11 cellular contexts compared by ENCODE assay signal in genomic region chr12:120253313-120253712, GRCh38. TPM values are rescaled to one million over a fixed set of nuclear protein-coding genes. Genes with fewer than 3 reads are reported as not detected.
A peak's percentile ranks its signal among the peaks of the same experiment; 100 is the strongest.
DNase-seq lines count a peak whose midpoint lies in the region; ATAC-seq, FAIRE-seq and TF ChIP-seq lines count a peak whose summit lies in the region.
"Not testable (repeated sequence)": the region's sequence is repeated elsewhere in the genome, so short reads cannot be mapped to it uniquely, and the experiment has no call there.
"Had no signal": no experiment of that assay in that cellular context is flagged by ENCODE, and none has a peak within 500 bp of the region (broad histone marks: within the 10 kb centered on the region; RNA-seq: fewer than 3 reads in every experiment).

No MANE protein-coding gene starts in this region.

- H3K27me3 ChIP-seq in endothelial cell of umbilical vein (ENCODE audit: control insufficient read depth in 2 of 2, insufficient read depth in 2 of 2, low read length in 2 of 2): not testable (repeated sequence)

- TF ChIP-seq POLR2A in endothelial cell of umbilical vein (IDR thresholded peaks at IDR 0.05; ENCODE audit: low read depth, low read length): not testable (repeated sequence)

- not testable (repeated sequence) for H2AFZ ChIP-seq in endothelial cell of umbilical vein (ENCODE audit: low read depth, low read length)

- intact Hi-C loops in CD14-positive monocyte (cut with micrococcal nuclease); activated CD8-positive, alpha-beta T cell treated with anti-CD3 and anti-CD28 coated beads for 36 hours (cut with micrococcal nuclease); endothelial cell of umbilical vein (cut with micrococcal nuclease); mucosa of descending colon (cut with DNase I, micrococcal nuclease): not testable (repeated sequence)

- not testable (repeated sequence) for H3K9me3 Mint-ChIP-seq in CD14-positive monocyte; activated CD8-positive, alpha-beta T cell treated with anti-CD3 and anti-CD28 coated beads for 36 hours; activated naive CD4-positive, alpha-beta T cell treated with anti-CD3 and anti-CD28 coated beads, Interleukin-2, amount 50 U/mL, for 72 hours

- H3K79me2 ChIP-seq in endothelial cell of umbilical vein (ENCODE audit: control insufficient read depth, insufficient read depth, low read length): peaks cover 87% of the 10 kb centered on the region

- peak overlapping the region; percentile 60 to 82 for H3K4me3 Mint-ChIP-seq in CD14-positive monocyte
- peak overlapping the region; percentile 54 for H3K4me3 Mint-ChIP-seq in activated CD8-positive, alpha-beta T cell treated with anti-CD3 and anti-CD28 coated beads for 36 hours

- peaks cover 40 to 56% of the 10 kb centered on the region in 2 donors for H3K36me3 Mint-ChIP-seq in CD14-positive monocyte
- H3K36me3 Mint-ChIP-seq in activated CD8-positive, alpha-beta T cell treated with anti-CD3 and anti-CD28 coated beads for 36 hours (ENCODE audit: low read depth): peaks cover 11% of the 10 kb centered on the region
- H3K36me3 Mint-ChIP-seq in activated naive CD4-positive, alpha-beta T cell treated with anti-CD3 and anti-CD28 coated beads, Interleukin-2, amount 50 U/mL, for 72 hours: peaks cover 0 to 13% of the 10 kb centered on the region in 2 donors

- H3K9me1 ChIP-seq in endothelial cell of umbilical vein (replicated peaks; ENCODE audit: control insufficient read depth, extremely low read depth, insufficient read depth, low read length): not testable (repeated sequence)

- not testable (repeated sequence) for H3K9me3 ChIP-seq in endothelial cell of umbilical vein (replicated peaks; ENCODE audit: control insufficient read depth, insufficient read depth, low read length); mucosa of descending colon

- peak overlapping the region; percentile 89 to 97 (median 95) for H3K27ac Mint-ChIP-seq in CD14-positive monocyte
- peak overlapping the region; percentile 94 for H3K27ac Mint-ChIP-seq in activated CD8-positive, alpha-beta T cell treated with anti-CD3 and anti-CD28 coated beads for 36 hours
- peak overlapping the region in 1 of 2 donors; percentile 65 for H3K27ac Mint-ChIP-seq in activated naive CD4-positive, alpha-beta T cell treated with anti-CD3 and anti-CD28 coated beads, Interleukin-2, amount 50 U/mL, for 72 hours

- dilution Hi-C loops in endothelial cell of umbilical vein (cut with MboI; ENCODE audit: extremely low pct_ligation_motif_present, low sequenced_read_pairs): not testable (repeated sequence)

- not testable (repeated sequence) for BruUV-seq in endothelial cell of umbilical vein (replicated peaks; lab: Mats Ljungman, UMichigan)

- not testable (repeated sequence) for TF ChIP-seq CTCF in CD14-positive monocyte (IDR thresholded peaks at IDR 0.05); activated CD8-positive, alpha-beta T cell treated with anti-CD3 and anti-CD28 coated beads for 36 hours (IDR thresholded peaks at IDR 0.05); endothelial cell of umbilical vein (IDR thresholded peaks at IDR 0.05; ENCODE audit: extremely low read depth in 1 of 2, insufficient read depth in 1 of 2, low read depth in 1 of 2, low read length in 2 of 2); mucosa of descending colon (IDR thresholded peaks at IDR 0.05)

- not testable (repeated sequence) for H3K27me3 Mint-ChIP-seq in CD14-positive monocyte (ENCODE audit: low read depth in 3 of 3); activated CD8-positive, alpha-beta T cell treated with anti-CD3 and anti-CD28 coated beads for 36 hours

- H4K20me1 ChIP-seq in endothelial cell of umbilical vein (replicated peaks; ENCODE audit: control insufficient read depth, extremely low read depth, insufficient read depth, low read length): not testable (repeated sequence)

- H3K4me1 ChIP-seq in endothelial cell of umbilical vein (ENCODE audit: control insufficient read depth, extremely low read depth, insufficient read depth, low read length): peaks cover 68% of the 10 kb centered on the region
- peaks cover 12% of the 10 kb centered on the region for H3K4me1 ChIP-seq in mucosa of descending colon (ENCODE audit: low read depth)

- not testable (repeated sequence) for DNase-seq in CD14-positive monocyte (ENCODE audit: low spot score); activated naive CD4-positive, alpha-beta T cell treated with anti-CD3 and anti-CD28 coated beads, Interleukin-2, amount 50 U/mL, for 72 hours (ENCODE audit: low spot score in 2 of 2); endothelial cell of umbilical vein (ENCODE audit: low read depth, low spot score); mucosa of descending colon
- DNase-seq in SIG-M5 (lab: John Stamatoyannopoulos, UW): peak; percentile 20
- DNase-seq in activated CD8-positive, alpha-beta T cell treated with anti-CD3 and anti-CD28 coated beads for 36 hours: peak; percentile 48
- peak in 5 of 6 experiments; percentile 22 to 80 (median 74) for DNase-seq in stimulated activated naive CD4-positive, alpha-beta T cell (lab: John Stamatoyannopoulos, UW)

- not testable (repeated sequence) for H3K4me2 ChIP-seq in endothelial cell of umbilical vein (ENCODE audit: insufficient read depth, low read length)

- CTCF ChIA-PET in activated CD8-positive, alpha-beta T cell treated with anti-CD3 and anti-CD28 coated beads for 36 hours (lab: Charles Lee): interaction anchor here (0.7 to 25.9 kb wide), 6 partner anchors 8 to 217 kb away, joined by 3 to 749 read pairs (median 30); partner anchors contain the start of gene PXN
- CTCF ChIA-PET in endothelial cell of umbilical vein (lab: Charles Lee): interaction anchor here (24.5 to 33.5 kb wide), 3 partner anchors 4 to 25 kb away, joined by 906 to 1402 read pairs (median 906); partner anchors contain the start of gene PXN

- H3K9ac ChIP-seq in endothelial cell of umbilical vein (replicated peaks; ENCODE audit: extremely low read depth, insufficient read depth, low read length): not testable (repeated sequence)

- FAIRE-seq in endothelial cell of umbilical vein (lab: Jason Lieb, UNC): not testable (repeated sequence)

- peaks cover 95% of the 10 kb centered on the region for H3K4me1 Mint-ChIP-seq in CD14-positive monocyte
- peaks cover 85% of the 10 kb centered on the region for H3K4me1 Mint-ChIP-seq in activated CD8-positive, alpha-beta T cell treated with anti-CD3 and anti-CD28 coated beads for 36 hours (ENCODE audit: low read depth)

- H3K4me3 ChIP-seq in endothelial cell of umbilical vein (replicated peaks in 1 of 3; ENCODE audit: insufficient read depth in 1 of 3, low read depth in 1 of 3, low read length in 3 of 3); mucosa of descending colon: not testable (repeated sequence)

- not testable (repeated sequence) for H3K36me3 ChIP-seq in endothelial cell of umbilical vein (ENCODE audit: control insufficient read depth in 2 of 2, extremely low read depth in 1 of 2, insufficient read depth in 2 of 2, low read length in 2 of 2); mucosa of descending colon (ENCODE audit: low read depth)

- ATAC-seq in HG02759 (IDR thresholded peaks at IDR 0.05; ENCODE audit: unreplicated experiment) (peak; percentile 54), mucosa of descending colon (peak; percentile 43)
- ATAC-seq in activated CD8-positive, alpha-beta T cell treated with anti-CD3 and anti-CD28 coated beads for 36 hours: peak; percentile 11
- ATAC-seq in activated naive CD4-positive, alpha-beta T cell treated with anti-CD3 and anti-CD28 coated beads, Interleukin-2, amount 50 U/mL, for 72 hours: peak; percentile 10 to 14

- POLR2A ChIA-PET in activated CD8-positive, alpha-beta T cell treated with anti-CD3 and anti-CD28 coated beads for 36 hours (lab: Charles Lee): interaction anchor here (1.4 to 11.7 kb wide), 6 partner anchors 10 to 55 kb away, joined by 3 to 136 read pairs (median 18); partner anchors contain the start of genes PXN, RNU4-1 and RNU4-2
- POLR2A ChIA-PET in endothelial cell of umbilical vein (lab: Charles Lee): not testable (repeated sequence)

- peak overlapping the region; percentile 29 for H3K27ac ChIP-seq in endothelial cell of umbilical vein (ENCODE audit: insufficient read depth, low read depth, low read length)

RNA-seq across cellular contexts. Expression of gene PXN, which starts 12.2 kb away (rescaled TPM):
- polyA plus RNA-seq in CD14-positive monocyte: 10 to 100 TPM; 62.5 to 98.4 TPM
- total RNA-seq in activated CD8-positive, alpha-beta T cell treated with anti-CD3 and anti-CD28 coated beads for 36 hours: 10 to 100 TPM; 40.2 to 45.3 TPM
- total RNA-seq in activated naive CD4-positive, alpha-beta T cell treated with anti-CD3 and anti-CD28 coated beads, Interleukin-2, amount 50 U/mL, for 72 hours: 10 to 100 TPM; 49.8 to 66.8 TPM
- total RNA-seq in endothelial cell of umbilical vein: 228 and 258 TPM in 2 replicates
- polyA plus RNA-seq in endothelial cell of umbilical vein: 132 and 192 TPM in 2 replicates
- 97.5 and 108 TPM in 2 replicates for polyA plus RNA-seq in endothelial cell of umbilical vein (2011; cell fraction: cytosol; rRNA removed)
- polyA plus RNA-seq in endothelial cell of umbilical vein (2011; cell fraction: nucleus; rRNA removed): 253 and 301 TPM in 2 replicates
- polyA plus RNA-seq in endothelial cell of umbilical vein (2012): 204 and 280 TPM in 2 replicates
- polyA minus RNA-seq in endothelial cell of umbilical vein: 119 and 149 TPM in 2 replicates
- polyA minus RNA-seq in endothelial cell of umbilical vein (2011; cell fraction: cytosol; rRNA and poly(A)+ RNA removed): 23.4 TPM
- 96.7 and 110 TPM in 2 replicates for polyA minus RNA-seq in endothelial cell of umbilical vein (2011; cell fraction: nucleus; rRNA and poly(A)+ RNA removed)
- 100 to 1,000 TPM; 117 to 167 (median 146) TPM for total RNA-seq in mucosa of descending colon

RNA-seq across cellular contexts. Expression of gene RNU4-2, which starts 38.4 kb away (rescaled TPM):
- polyA plus RNA-seq in CD14-positive monocyte: 10 to 100 TPM in 1 of 2 donors, not detected in 1; 52.3 TPM
- total RNA-seq in activated CD8-positive, alpha-beta T cell treated with anti-CD3 and anti-CD28 coated beads for 36 hours: 1,000 to 10,000 TPM in 1 of 2 experiments, 100 to 1,000 TPM in 1; 923 to 1,303 TPM
- 1,000 to 10,000 TPM; 2,655 to 3,867 TPM for total RNA-seq in activated naive CD4-positive, alpha-beta T cell treated with anti-CD3 and anti-CD28 coated beads, Interleukin-2, amount 50 U/mL, for 72 hours
- total RNA-seq in endothelial cell of umbilical vein: 2,424 and 7,220 TPM in 2 replicates
- under 0.01 TPM in 2 replicates for polyA plus RNA-seq in endothelial cell of umbilical vein
- under 0.01 TPM in 2 replicates for polyA plus RNA-seq in endothelial cell of umbilical vein (2011; cell fraction: cytosol; rRNA removed)
- under 0.01 TPM in 2 replicates for polyA plus RNA-seq in endothelial cell of umbilical vein (2011; cell fraction: nucleus; rRNA removed)
- 82.7 and 305 TPM in 2 replicates for polyA plus RNA-seq in endothelial cell of umbilical vein (2012)
- polyA minus RNA-seq in endothelial cell of umbilical vein: under 0.01 TPM in 2 replicates
- 34,060 TPM for polyA minus RNA-seq in endothelial cell of umbilical vein (2011; cell fraction: cytosol; rRNA and poly(A)+ RNA removed)
- polyA minus RNA-seq in endothelial cell of umbilical vein (2011; cell fraction: nucleus; rRNA and poly(A)+ RNA removed): under 0.01 TPM in 2 replicates
- total RNA-seq in mucosa of descending colon: over 10,000 TPM in 2 of 3 donors, 1,000 to 10,000 TPM in 1; 4,682 to 17,144 (median 13,566) TPM
- total RNA-seq: cardiac muscle cell had no signal
- polyA plus RNA-seq: cardiac muscle cell had no signal

RNA-seq across cellular contexts. Expression of gene RNU4-1, which starts 39.7 kb away (rescaled TPM):
- polyA plus RNA-seq in CD14-positive monocyte: not detected
- total RNA-seq in activated CD8-positive, alpha-beta T cell treated with anti-CD3 and anti-CD28 coated beads for 36 hours: 1,000 to 10,000 TPM in 1 of 2 experiments, 100 to 1,000 TPM in 1; 692 to 1,025 TPM
- 1,000 to 10,000 TPM; 1,753 to 2,211 TPM for total RNA-seq in activated naive CD4-positive, alpha-beta T cell treated with anti-CD3 and anti-CD28 coated beads, Interleukin-2, amount 50 U/mL, for 72 hours
- 2,141 and 7,155 TPM in 2 replicates for total RNA-seq in endothelial cell of umbilical vein
- polyA plus RNA-seq in endothelial cell of umbilical vein: under 0.01 TPM in 2 replicates
- under 0.01 TPM in 1 of 2 replicates, not detected in the other for polyA plus RNA-seq in endothelial cell of umbilical vein (2011; cell fraction: cytosol; rRNA removed)
- under 0.01 TPM in 2 replicates for polyA plus RNA-seq in endothelial cell of umbilical vein (2011; cell fraction: nucleus; rRNA removed)
- polyA plus RNA-seq in endothelial cell of umbilical vein (2012): 82.7 and 366 TPM in 2 replicates
- polyA minus RNA-seq in endothelial cell of umbilical vein: under 0.01 TPM in 2 replicates
- 35,848 TPM for polyA minus RNA-seq in endothelial cell of umbilical vein (2011; cell fraction: cytosol; rRNA and poly(A)+ RNA removed)
- under 0.01 TPM in 2 replicates for polyA minus RNA-seq in endothelial cell of umbilical vein (2011; cell fraction: nucleus; rRNA and poly(A)+ RNA removed)
- total RNA-seq in mucosa of descending colon: 1,000 to 10,000 TPM; 2,217 to 4,015 (median 3,130) TPM
- total RNA-seq: cardiac muscle cell had no signal
- polyA plus RNA-seq: A549, cardiac muscle cell had no signal

RNA-seq across cellular contexts. Expression of gene SIRT4, which starts 48.8 kb away (rescaled TPM):
- polyA plus RNA-seq in CD14-positive monocyte: under 1 TPM; 0.30 to 0.72 TPM
- total RNA-seq in activated CD8-positive, alpha-beta T cell treated with anti-CD3 and anti-CD28 coated beads for 36 hours: 1 to 10 TPM; 2.7 to 3.3 TPM
- total RNA-seq in activated naive CD4-positive, alpha-beta T cell treated with anti-CD3 and anti-CD28 coated beads, Interleukin-2, amount 50 U/mL, for 72 hours: 1 to 10 TPM; 3.3 TPM
- 1.2 and 1.4 TPM in 2 replicates for total RNA-seq in endothelial cell of umbilical vein
- 0.76 and 0.79 TPM in 2 replicates for polyA plus RNA-seq in endothelial cell of umbilical vein
- polyA plus RNA-seq in endothelial cell of umbilical vein (2011; cell fraction: cytosol; rRNA removed): 0.86 and 0.96 TPM in 2 replicates
- polyA plus RNA-seq in endothelial cell of umbilical vein (2011; cell fraction: nucleus; rRNA removed): 0.76 and 0.83 TPM in 2 replicates
- 0.90 and 1.1 TPM in 2 replicates for polyA plus RNA-seq in endothelial cell of umbilical vein (2012)
- 1.6 and 1.9 TPM in 2 replicates for polyA minus RNA-seq in endothelial cell of umbilical vein
- polyA minus RNA-seq in endothelial cell of umbilical vein (2011; cell fraction: cytosol; rRNA and poly(A)+ RNA removed): 1.5 TPM
- 0.34 and 0.87 TPM in 2 replicates for polyA minus RNA-seq in endothelial cell of umbilical vein (2011; cell fraction: nucleus; rRNA and poly(A)+ RNA removed)
- total RNA-seq in mucosa of descending colon: 1 to 10 TPM in 2 of 3 donors, under 1 TPM in 1; 0.53 to 3.9 (median 2.8) TPM
- total RNA-seq: ureter had no signal

RNA-seq across cellular contexts. Expression of gene RPLP0, which starts 52.4 kb away (rescaled TPM):
- polyA plus RNA-seq in CD14-positive monocyte (100 to 1,000 TPM; 650 to 651 TPM), endothelial cell of umbilical vein (7,015 and 7,522 TPM in 2 replicates)
- total RNA-seq in activated CD8-positive, alpha-beta T cell treated with anti-CD3 and anti-CD28 coated beads for 36 hours: 1,000 to 10,000 TPM; 4,421 to 4,585 TPM
- 1,000 to 10,000 TPM; 4,045 to 4,525 TPM for total RNA-seq in activated naive CD4-positive, alpha-beta T cell treated with anti-CD3 and anti-CD28 coated beads, Interleukin-2, amount 50 U/mL, for 72 hours
- total RNA-seq in endothelial cell of umbilical vein (2,020 and 2,099 TPM in 2 replicates), mucosa of descending colon (1,000 to 10,000 TPM; 1,175 to 1,810 (median 1,602) TPM)
- 8,040 and 8,266 TPM in 2 replicates for polyA plus RNA-seq in endothelial cell of umbilical vein (2011; cell fraction: cytosol; rRNA removed)
- polyA plus RNA-seq in endothelial cell of umbilical vein (2011; cell fraction: nucleus; rRNA removed): 2,768 and 3,060 TPM in 2 replicates
- 2,884 and 3,284 TPM in 2 replicates for polyA plus RNA-seq in endothelial cell of umbilical vein (2012)
- polyA minus RNA-seq in endothelial cell of umbilical vein: 3,611 and 3,830 TPM in 2 replicates
- 2,139 TPM for polyA minus RNA-seq in endothelial cell of umbilical vein (2011; cell fraction: cytosol; rRNA and poly(A)+ RNA removed)
- 516 and 595 TPM in 2 replicates for polyA minus RNA-seq in endothelial cell of umbilical vein (2011; cell fraction: nucleus; rRNA and poly(A)+ RNA removed)
